In the genomic region with DNA sequence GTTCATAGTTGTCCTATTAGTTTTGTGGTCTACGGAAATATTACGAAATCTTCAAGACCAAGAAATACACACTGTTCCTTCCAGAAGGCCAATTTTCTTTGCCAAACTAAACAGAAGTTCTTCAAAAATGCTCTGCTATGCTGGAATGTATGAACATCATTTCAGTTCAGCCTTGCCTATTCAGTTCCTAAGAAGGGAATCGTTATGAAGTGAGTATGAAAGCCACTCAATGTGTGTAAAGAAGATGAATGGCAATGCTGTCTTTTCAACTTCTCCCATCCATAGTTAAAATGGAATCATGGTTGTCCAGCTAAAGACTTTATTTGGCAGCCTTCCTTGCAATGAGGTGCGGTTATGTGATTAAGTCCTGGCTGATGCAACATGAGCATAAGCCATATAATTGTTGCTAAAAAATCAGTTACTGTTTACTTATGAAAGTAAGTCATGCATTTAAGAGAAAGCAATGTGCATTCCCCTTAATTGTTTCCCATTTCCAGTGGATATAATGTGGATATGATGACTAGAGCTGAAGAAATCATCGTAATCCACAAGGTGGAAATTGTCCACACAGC, we compare ENCODE assay signal across 1 cellular context.
TF ChIP-seq lines count a peak whose summit lies in the region.

No MANE protein-coding gene starts in this region.

TF ChIP-seq in K562, 482 proteins besides CTCF, POLR2A, EP300 and RAD21 (continued from another document):
- TF ChIP-seq FOSL1 (tag; conservative IDR thresholded peaks at IDR 0.05) (peak; percentile 21; the same call in 1 of the 2 replicates), NR4A1 (CRISPR knock-in tag; IDR thresholded peaks at IDR 0.05) (no peak), NR4A1 (tag; IDR thresholded peaks at IDR 0.05) (no peak), ZNF175 (CRISPR knock-in tag; IDR thresholded peaks at IDR 0.05; ENCODE audit: low read depth) (peak; percentile 82), ZNF589 (CRISPR knock-in tag; IDR thresholded peaks at IDR 0.05; ENCODE audit: low read depth) (peak; percentile 84), RUNX1 (IDR thresholded peaks at IDR 0.05; ENCODE audit: low read depth) (no peak), ZNF79 (CRISPR knock-in tag; IDR thresholded peaks at IDR 0.05; ENCODE audit: low read depth) (no peak), SIN3B (IDR thresholded peaks at IDR 0.05; ENCODE audit: low read depth) (no peak)
- TF ChIP-seq, protein P1, sequence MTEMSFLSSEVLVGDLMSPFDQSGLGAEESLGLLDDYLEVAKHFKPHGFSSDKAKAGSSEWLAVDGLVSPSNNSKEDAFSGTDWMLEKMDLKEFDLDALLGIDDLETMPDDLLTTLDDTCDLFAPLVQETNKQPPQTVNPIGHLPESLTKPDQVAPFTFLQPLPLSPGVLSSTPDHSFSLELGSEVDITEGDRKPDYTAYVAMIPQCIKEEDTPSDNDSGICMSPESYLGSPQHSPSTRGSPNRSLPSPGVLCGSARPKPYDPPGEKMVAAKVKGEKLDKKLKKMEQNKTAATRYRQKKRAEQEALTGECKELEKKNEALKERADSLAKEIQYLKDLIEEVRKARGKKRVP (CRISPR knock-in tag; IDR thresholded peaks at IDR 0.05), result peak; percentile 43; the same call in 1 of the 2 replicates
